Comparison of ENCODE assay signal across 2 cellular contexts in genomic region chr13:52118595-52118994, GRCh38.
TF ChIP-seq lines count a peak whose summit lies in the region.

No MANE protein-coding gene starts in this region.

TF ChIP-seq in HepG2, 621 proteins besides CTCF, POLR2A, EP300 and RAD21:
- TF ChIP-seq ZNF607 (CRISPR knock-in tag; IDR thresholded peaks at IDR 0.05; ENCODE audit: borderline replicate concordance) (no peak), ZNF784 (CRISPR knock-in tag; IDR thresholded peaks at IDR 0.05; ENCODE audit: borderline replicate concordance) (no peak), STAG1 (CRISPR knock-in tag; IDR thresholded peaks at IDR 0.05) (no peak), ZNF768 (CRISPR knock-in tag; IDR thresholded peaks at IDR 0.05) (no peak), KDM4B (CRISPR knock-in tag; IDR thresholded peaks at IDR 0.05) (no peak), PHF20 (CRISPR knock-in tag; IDR thresholded peaks at IDR 0.05) (no peak), HMGA1 (CRISPR knock-in tag; conservative IDR thresholded peaks at IDR 0.05) (no peak), ZNF510 (CRISPR knock-in tag; IDR thresholded peaks at IDR 0.05; ENCODE audit: low read depth) (no peak), ZNF382 (CRISPR knock-in tag; IDR thresholded peaks at IDR 0.05; ENCODE audit: borderline replicate concordance) (no peak), ZNF724P (CRISPR knock-in tag; IDR thresholded peaks at IDR 0.05; ENCODE audit: borderline replicate concordance) (no peak), FLYWCH1 (CRISPR knock-in tag; IDR thresholded peaks at IDR 0.05) (no peak), ZNF709 (CRISPR knock-in tag; IDR thresholded peaks at IDR 0.05) (no peak), KAT2B (IDR thresholded peaks at IDR 0.05; ENCODE audit: borderline replicate concordance, low read depth, low read length) (no peak), ZSCAN21 (CRISPR knock-in tag; IDR thresholded peaks at IDR 0.05; ENCODE audit: borderline replicate concordance) (no peak), ZNF577 (CRISPR knock-in tag; IDR thresholded peaks at IDR 0.05; ENCODE audit: borderline replicate concordance, low read depth) (no peak), NR2F1 (CRISPR knock-in tag; IDR thresholded peaks at IDR 0.05) (no peak), ATF4 (CRISPR knock-in tag; IDR thresholded peaks at IDR 0.05) (no peak)
- TF ChIP-seq, protein P1, sequence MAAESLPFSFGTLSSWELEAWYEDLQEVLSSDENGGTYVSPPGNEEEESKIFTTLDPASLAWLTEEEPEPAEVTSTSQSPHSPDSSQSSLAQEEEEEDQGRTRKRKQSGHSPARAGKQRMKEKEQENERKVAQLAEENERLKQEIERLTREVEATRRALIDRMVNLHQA (CRISPR knock-in tag; IDR thresholded peaks at IDR 0.05), result no peak
- TF ChIP-seq, protein P2, sequence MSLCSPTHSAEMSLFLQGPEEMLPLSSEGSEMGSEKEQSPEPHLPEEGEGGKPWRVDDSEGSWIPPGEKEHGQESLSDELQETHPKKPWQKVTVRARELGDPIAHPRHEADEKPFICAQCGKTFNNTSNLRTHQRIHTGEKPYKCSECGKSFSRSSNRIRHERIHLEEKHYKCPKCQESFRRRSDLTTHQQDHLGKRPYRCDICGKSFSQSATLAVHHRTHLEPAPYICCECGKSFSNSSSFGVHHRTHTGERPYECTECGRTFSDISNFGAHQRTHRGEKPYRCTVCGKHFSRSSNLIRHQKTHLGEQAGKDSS (CRISPR knock-in tag; IDR thresholded peaks at IDR 0.05; ENCODE audit: borderline replicate concordance, low read depth), result no peak
- TF ChIP-seq, protein P3, sequence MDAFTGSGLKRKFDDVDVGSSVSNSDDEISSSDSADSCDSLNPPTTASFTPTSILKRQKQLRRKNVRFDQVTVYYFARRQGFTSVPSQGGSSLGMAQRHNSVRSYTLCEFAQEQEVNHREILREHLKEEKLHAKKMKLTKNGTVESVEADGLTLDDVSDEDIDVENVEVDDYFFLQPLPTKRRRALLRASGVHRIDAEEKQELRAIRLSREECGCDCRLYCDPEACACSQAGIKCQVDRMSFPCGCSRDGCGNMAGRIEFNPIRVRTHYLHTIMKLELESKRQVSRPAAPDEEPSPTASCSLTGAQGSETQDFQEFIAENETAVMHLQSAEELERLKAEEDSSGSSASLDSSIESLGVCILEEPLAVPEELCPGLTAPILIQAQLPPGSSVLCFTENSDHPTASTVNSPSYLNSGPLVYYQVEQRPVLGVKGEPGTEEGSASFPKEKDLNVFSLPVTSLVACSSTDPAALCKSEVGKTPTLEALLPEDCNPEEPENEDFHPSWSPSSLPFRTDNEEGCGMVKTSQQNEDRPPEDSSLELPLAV (CRISPR knock-in tag; conservative IDR thresholded peaks at IDR 0.05; ENCODE audit: low read depth), result no peak

TF ChIP-seq in K562, 482 proteins besides CTCF, POLR2A, EP300 and RAD21 (continues in another document):
- TF ChIP-seq TFAP4 (CRISPR knock-in tag; IDR thresholded peaks at IDR 0.05; ENCODE audit: borderline replicate concordance), result 0 out of 2 replicates have a peak, but pooled peaks have one; percentile 24
- TF ChIP-seq CBX1 (IDR thresholded peaks at IDR 0.05; ENCODE audit: low read depth), result no peak
- peak; percentile 49 for TF ChIP-seq CBFA2T2 (conservative IDR thresholded peaks at IDR 0.05)
- no peak for TF ChIP-seq GABPA (tag; conservative IDR thresholded peaks at IDR 0.05; ENCODE audit: low read depth)
- no peak for TF ChIP-seq AFF4 (CRISPR knock-in tag; IDR thresholded peaks at IDR 0.05)
- TF ChIP-seq TAL1 (IDR thresholded peaks at IDR 0.05), result peak; percentile 3; the same call in 1 of the 2 replicates
- TF ChIP-seq PHB (CRISPR knock-in tag; IDR thresholded peaks at IDR 0.05), result no peak
- TF ChIP-seq ZEB2 (IDR thresholded peaks at IDR 0.05), result no peak
- TF ChIP-seq CC2D1A (IDR thresholded peaks at IDR 0.05), result no peak
- TF ChIP-seq, protein P4, sequence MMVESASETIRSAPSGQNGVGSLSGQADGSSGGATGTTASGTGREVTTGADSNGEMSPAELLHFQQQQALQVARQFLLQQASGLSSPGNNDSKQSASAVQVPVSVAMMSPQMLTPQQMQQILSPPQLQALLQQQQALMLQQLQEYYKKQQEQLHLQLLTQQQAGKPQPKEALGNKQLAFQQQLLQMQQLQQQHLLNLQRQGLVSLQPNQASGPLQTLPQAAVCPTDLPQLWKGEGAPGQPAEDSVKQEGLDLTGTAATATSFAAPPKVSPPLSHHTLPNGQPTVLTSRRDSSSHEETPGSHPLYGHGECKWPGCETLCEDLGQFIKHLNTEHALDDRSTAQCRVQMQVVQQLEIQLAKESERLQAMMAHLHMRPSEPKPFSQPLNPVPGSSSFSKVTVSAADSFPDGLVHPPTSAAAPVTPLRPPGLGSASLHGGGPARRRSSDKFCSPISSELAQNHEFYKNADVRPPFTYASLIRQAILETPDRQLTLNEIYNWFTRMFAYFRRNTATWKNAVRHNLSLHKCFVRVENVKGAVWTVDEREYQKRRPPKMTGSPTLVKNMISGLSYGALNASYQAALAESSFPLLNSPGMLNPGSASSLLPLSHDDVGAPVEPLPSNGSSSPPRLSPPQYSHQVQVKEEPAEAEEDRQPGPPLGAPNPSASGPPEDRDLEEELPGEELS (CRISPR knock-in tag; IDR thresholded peaks at IDR 0.05; ENCODE audit: borderline replicate concordance), result no peak
- TF ChIP-seq, protein P5, sequence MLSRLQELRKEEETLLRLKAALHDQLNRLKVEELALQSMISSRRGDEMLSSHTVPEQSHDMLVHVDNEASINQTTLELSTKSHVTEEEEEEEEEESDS (CRISPR knock-in tag; IDR thresholded peaks at IDR 0.05), result no peak
- peak; percentile 51 for TF ChIP-seq TCF3 (CRISPR knock-in tag; IDR thresholded peaks at IDR 0.05)
- TF ChIP-seq MTA1 (IDR thresholded peaks at IDR 0.05; ENCODE audit: borderline replicate concordance), result no peak
- TF ChIP-seq ZBTB1 (CRISPR knock-in tag; IDR thresholded peaks at IDR 0.05; ENCODE audit: borderline replicate concordance, low read depth), result no peak
- no peak for TF ChIP-seq EHMT2 (IDR thresholded peaks at IDR 0.05)
- no peak for TF ChIP-seq MYBL2 (IDR thresholded peaks at IDR 0.05; ENCODE audit: low read depth)
- no peak for TF ChIP-seq MYBL2 (CRISPR knock-in tag; IDR thresholded peaks at IDR 0.05; ENCODE audit: borderline replicate concordance)
- TF ChIP-seq TEAD4 (IDR thresholded peaks at IDR 0.05; ENCODE audit: low read length), result peak; percentile 24; the same call in 1 of the 2 replicates
- TF ChIP-seq TEAD4 (CRISPR knock-in tag; IDR thresholded peaks at IDR 0.05; ENCODE audit: borderline replicate concordance), result no peak
- no peak for TF ChIP-seq ZFX (CRISPR knock-in tag; IDR thresholded peaks at IDR 0.05)
- TF ChIP-seq REST (CRISPR knock-in tag; IDR thresholded peaks at IDR 0.05; ENCODE audit: low read depth), result no peak
- TF ChIP-seq SAFB2 (IDR thresholded peaks at IDR 0.05; ENCODE audit: borderline replicate concordance, low read depth, low read length, severe bottlenecking), result no peak
- no peak for TF ChIP-seq GATAD2B (IDR thresholded peaks at IDR 0.05; ENCODE audit: borderline replicate concordance)
- TF ChIP-seq MAFG (tag; conservative IDR thresholded peaks at IDR 0.05), result no peak
- no peak for TF ChIP-seq ZNF586 (CRISPR knock-in tag; conservative IDR thresholded peaks at IDR 0.05)
- TF ChIP-seq ZNF224 (CRISPR knock-in tag; IDR thresholded peaks at IDR 0.05), result no peak
- TF ChIP-seq SMAD4 (CRISPR knock-in tag; conservative IDR thresholded peaks at IDR 0.05), result no peak
- no peak for TF ChIP-seq TFE3 (CRISPR knock-in tag; IDR thresholded peaks at IDR 0.05)
- TF ChIP-seq, protein P6, sequence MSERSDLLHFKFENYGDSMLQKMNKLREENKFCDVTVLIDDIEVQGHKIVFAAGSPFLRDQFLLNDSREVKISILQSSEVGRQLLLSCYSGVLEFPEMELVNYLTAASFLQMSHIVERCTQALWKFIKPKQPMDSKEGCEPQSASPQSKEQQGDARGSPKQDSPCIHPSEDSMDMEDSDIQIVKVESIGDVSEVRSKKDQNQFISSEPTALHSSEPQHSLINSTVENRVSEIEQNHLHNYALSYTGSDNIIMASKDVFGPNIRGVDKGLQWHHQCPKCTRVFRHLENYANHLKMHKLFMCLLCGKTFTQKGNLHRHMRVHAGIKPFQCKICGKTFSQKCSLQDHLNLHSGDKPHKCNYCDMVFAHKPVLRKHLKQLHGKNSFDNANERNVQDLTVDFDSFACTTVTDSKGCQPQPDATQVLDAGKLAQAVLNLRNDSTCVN (CRISPR knock-in tag; IDR thresholded peaks at IDR 0.05), result no peak
- no peak for TF ChIP-seq EZH2 (IDR thresholded peaks at IDR 0.05; ENCODE audit: borderline replicate concordance, low read depth, low read length)
- no peak for TF ChIP-seq FUS (optimal IDR thresholded peaks at IDR 0.05; ENCODE audit: low read depth, low read length)
- no peak for TF ChIP-seq KDM2B (CRISPR knock-in tag; IDR thresholded peaks at IDR 0.05)
- no peak for TF ChIP-seq L3MBTL2 (IDR thresholded peaks at IDR 0.05)
- no peak for TF ChIP-seq ZNF785 (CRISPR knock-in tag; IDR thresholded peaks at IDR 0.05)
- no peak for TF ChIP-seq HNRNPL (IDR thresholded peaks at IDR 0.05; ENCODE audit: low read depth, low read length)
- no peak for TF ChIP-seq RHOXF2B (CRISPR knock-in tag; conservative IDR thresholded peaks at IDR 0.05)
- TF ChIP-seq SNIP1 (IDR thresholded peaks at IDR 0.05; ENCODE audit: low read depth), result no peak
- no peak for TF ChIP-seq ZNF589 (CRISPR knock-in tag; IDR thresholded peaks at IDR 0.05; ENCODE audit: low read depth)
- TF ChIP-seq NFATC3 (IDR thresholded peaks at IDR 0.05), result no peak
- TF ChIP-seq RBM22 (IDR thresholded peaks at IDR 0.05; ENCODE audit: low read depth, low read length, poor library complexity, severe bottlenecking), result no peak
- no peak for TF ChIP-seq ZNF561 (CRISPR knock-in tag; conservative IDR thresholded peaks at IDR 0.05)
- TF ChIP-seq TFAM (CRISPR knock-in tag; conservative IDR thresholded peaks at IDR 0.05), result no peak
- TF ChIP-seq MED1 (CRISPR knock-in tag; IDR thresholded peaks at IDR 0.05; ENCODE audit: borderline replicate concordance), result no peak
- no peak for TF ChIP-seq HOXB6 (CRISPR knock-in tag; IDR thresholded peaks at IDR 0.05; ENCODE audit: borderline replicate concordance)
- TF ChIP-seq RUNX1 (IDR thresholded peaks at IDR 0.05; ENCODE audit: low read depth), result no peak
- TF ChIP-seq CBFA2T3 (IDR thresholded peaks at IDR 0.05), result peak; percentile 56
- TF ChIP-seq ZNF23 (CRISPR knock-in tag; IDR thresholded peaks at IDR 0.05), result no peak
